In the genomic region with DNA sequence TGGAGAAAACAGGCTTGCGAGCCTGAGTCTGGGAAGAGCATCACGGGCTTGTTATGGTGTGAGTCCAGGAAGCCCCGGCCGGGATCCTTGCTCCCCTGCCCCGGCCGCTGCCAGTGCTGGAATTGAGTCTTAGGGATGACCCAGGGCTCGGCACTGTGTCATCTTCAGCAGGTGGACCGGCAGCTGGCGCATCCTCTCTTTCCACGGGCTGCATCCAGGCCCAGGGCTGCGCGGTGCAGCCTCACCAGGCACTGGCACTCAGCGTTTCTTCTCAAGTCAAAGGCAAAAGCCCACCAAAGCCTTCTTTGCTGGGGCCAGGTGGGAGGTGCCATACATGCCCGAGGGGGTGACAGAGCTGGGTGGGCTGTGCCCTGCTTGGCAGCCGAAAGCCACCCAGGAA, we compare ENCODE assay signal across 1 cellular context.
TF ChIP-seq lines count a peak whose summit lies in the region.

No MANE protein-coding gene starts in this region.

TF ChIP-seq in HepG2, 621 proteins besides CTCF, POLR2A, EP300 and RAD21 (continued from another document):
- no peak for TF ChIP-seq ZSCAN31 (CRISPR knock-in tag; IDR thresholded peaks at IDR 0.05; ENCODE audit: low read depth)
- no peak for TF ChIP-seq KAT7 (CRISPR knock-in tag; IDR thresholded peaks at IDR 0.05; ENCODE audit: borderline replicate concordance)
- TF ChIP-seq, protein P1, sequence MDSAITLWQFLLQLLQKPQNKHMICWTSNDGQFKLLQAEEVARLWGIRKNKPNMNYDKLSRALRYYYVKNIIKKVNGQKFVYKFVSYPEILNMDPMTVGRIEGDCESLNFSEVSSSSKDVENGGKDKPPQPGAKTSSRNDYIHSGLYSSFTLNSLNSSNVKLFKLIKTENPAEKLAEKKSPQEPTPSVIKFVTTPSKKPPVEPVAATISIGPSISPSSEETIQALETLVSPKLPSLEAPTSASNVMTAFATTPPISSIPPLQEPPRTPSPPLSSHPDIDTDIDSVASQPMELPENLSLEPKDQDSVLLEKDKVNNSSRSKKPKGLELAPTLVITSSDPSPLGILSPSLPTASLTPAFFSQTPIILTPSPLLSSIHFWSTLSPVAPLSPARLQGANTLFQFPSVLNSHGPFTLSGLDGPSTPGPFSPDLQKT (CRISPR knock-in tag; IDR thresholded peaks at IDR 0.05; ENCODE audit: borderline replicate concordance) = no peak
- TF ChIP-seq, protein P2, sequence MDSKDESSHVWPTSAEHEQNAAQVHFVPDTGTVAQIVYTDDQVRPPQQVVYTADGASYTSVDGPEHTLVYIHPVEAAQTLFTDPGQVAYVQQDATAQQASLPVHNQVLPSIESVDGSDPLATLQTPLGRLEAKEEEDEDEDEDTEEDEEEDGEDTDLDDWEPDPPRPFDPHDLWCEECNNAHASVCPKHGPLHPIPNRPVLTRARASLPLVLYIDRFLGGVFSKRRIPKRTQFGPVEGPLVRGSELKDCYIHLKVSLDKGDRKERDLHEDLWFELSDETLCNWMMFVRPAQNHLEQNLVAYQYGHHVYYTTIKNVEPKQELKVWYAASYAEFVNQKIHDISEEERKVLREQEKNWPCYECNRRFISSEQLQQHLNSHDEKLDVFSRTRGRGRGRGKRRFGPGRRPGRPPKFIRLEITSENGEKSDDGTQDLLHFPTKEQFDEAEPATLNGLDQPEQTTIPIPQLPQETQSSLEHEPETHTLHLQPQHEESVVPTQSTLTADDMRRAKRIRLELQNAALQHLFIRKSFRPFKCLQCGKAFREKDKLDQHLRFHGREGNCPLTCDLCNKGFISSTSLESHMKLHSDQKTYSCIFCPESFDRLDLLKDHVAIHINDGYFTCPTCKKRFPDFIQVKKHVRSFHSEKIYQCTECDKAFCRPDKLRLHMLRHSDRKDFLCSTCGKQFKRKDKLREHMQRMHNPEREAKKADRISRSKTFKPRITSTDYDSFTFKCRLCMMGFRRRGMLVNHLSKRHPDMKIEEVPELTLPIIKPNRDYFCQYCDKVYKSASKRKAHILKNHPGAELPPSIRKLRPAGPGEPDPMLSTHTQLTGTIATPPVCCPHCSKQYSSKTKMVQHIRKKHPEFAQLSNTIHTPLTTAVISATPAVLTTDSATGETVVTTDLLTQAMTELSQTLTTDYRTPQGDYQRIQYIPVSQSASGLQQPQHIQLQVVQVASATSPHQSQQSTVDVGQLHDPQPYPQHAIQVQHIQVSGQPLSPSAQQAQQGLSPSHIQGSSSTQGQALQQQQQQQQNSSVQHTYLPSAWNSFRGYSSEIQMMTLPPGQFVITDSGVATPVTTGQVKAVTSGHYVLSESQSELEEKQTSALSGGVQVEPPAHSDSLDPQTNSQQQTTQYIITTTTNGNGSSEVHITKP (CRISPR knock-in tag; IDR thresholded peaks at IDR 0.05; ENCODE audit: low read depth) = no peak
- no peak for TF ChIP-seq HOXA5 (CRISPR knock-in tag; IDR thresholded peaks at IDR 0.05)
- TF ChIP-seq ZKSCAN5 (CRISPR knock-in tag; IDR thresholded peaks at IDR 0.05) = no peak
- TF ChIP-seq GPN1 (CRISPR knock-in tag; IDR thresholded peaks at IDR 0.05; ENCODE audit: borderline replicate concordance) = no peak
- TF ChIP-seq ZNF253 (CRISPR knock-in tag; IDR thresholded peaks at IDR 0.05; ENCODE audit: borderline replicate concordance) = no peak
- TF ChIP-seq ZFX (CRISPR knock-in tag; IDR thresholded peaks at IDR 0.05; ENCODE audit: low read depth) = no peak
- TF ChIP-seq ZBTB8A (CRISPR knock-in tag; IDR thresholded peaks at IDR 0.05; ENCODE audit: borderline replicate concordance, low read depth) = no peak
- no peak for TF ChIP-seq REXO4 (CRISPR knock-in tag; IDR thresholded peaks at IDR 0.05; ENCODE audit: borderline replicate concordance)
- TF ChIP-seq, protein P3, sequence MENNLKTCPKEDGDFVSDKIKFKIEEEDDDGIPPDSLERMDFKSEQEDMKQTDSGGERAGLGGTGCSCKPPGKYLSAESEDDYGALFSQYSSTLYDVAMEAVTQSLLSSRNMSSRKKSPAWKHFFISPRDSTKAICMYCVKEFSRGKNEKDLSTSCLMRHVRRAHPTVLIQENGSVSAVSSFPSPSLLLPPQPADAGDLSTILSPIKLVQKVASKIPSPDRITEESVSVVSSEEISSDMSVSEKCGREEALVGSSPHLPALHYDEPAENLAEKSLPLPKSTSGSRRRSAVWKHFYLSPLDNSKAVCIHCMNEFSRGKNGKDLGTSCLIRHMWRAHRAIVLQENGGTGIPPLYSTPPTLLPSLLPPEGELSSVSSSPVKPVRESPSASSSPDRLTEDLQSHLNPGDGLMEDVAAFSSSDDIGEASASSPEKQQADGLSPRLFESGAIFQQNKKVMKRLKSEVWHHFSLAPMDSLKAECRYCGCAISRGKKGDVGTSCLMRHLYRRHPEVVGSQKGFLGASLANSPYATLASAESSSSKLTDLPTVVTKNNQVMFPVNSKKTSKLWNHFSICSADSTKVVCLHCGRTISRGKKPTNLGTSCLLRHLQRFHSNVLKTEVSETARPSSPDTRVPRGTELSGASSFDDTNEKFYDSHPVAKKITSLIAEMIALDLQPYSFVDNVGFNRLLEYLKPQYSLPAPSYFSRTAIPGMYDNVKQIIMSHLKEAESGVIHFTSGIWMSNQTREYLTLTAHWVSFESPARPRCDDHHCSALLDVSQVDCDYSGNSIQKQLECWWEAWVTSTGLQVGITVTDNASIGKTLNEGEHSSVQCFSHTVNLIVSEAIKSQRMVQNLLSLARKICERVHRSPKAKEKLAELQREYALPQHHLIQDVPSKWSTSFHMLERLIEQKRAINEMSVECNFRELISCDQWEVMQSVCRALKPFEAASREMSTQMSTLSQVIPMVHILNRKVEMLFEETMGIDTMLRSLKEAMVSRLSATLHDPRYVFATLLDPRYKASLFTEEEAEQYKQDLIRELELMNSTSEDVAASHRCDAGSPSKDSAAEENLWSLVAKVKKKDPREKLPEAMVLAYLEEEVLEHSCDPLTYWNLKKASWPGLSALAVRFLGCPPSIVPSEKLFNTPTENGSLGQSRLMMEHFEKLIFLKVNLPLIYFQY (CRISPR knock-in tag; IDR thresholded peaks at IDR 0.05; ENCODE audit: borderline replicate concordance) = no peak
- no peak for TF ChIP-seq MIER3 (CRISPR knock-in tag; IDR thresholded peaks at IDR 0.05; ENCODE audit: borderline replicate concordance)
- TF ChIP-seq, protein P4, sequence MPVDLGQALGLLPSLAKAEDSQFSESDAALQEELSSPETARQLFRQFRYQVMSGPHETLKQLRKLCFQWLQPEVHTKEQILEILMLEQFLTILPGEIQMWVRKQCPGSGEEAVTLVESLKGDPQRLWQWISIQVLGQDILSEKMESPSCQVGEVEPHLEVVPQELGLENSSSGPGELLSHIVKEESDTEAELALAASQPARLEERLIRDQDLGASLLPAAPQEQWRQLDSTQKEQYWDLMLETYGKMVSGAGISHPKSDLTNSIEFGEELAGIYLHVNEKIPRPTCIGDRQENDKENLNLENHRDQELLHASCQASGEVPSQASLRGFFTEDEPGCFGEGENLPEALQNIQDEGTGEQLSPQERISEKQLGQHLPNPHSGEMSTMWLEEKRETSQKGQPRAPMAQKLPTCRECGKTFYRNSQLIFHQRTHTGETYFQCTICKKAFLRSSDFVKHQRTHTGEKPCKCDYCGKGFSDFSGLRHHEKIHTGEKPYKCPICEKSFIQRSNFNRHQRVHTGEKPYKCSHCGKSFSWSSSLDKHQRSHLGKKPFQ (CRISPR knock-in tag; IDR thresholded peaks at IDR 0.05; ENCODE audit: insufficient replicate concordance) = no peak
